Comparison of ENCODE assay signal across 9 cellular contexts in genomic region chr10:91088300-91089140, GRCh38.
A peak's percentile ranks its signal among the peaks of the same experiment; 100 is the strongest.
DNase-seq lines count a peak whose midpoint lies in the region; ATAC-seq, FAIRE-seq and TF ChIP-seq lines count a peak whose summit lies in the region.
"Had no signal": no experiment of that assay in that cellular context is flagged by ENCODE, and none has a peak within 500 bp of the region (broad histone marks: within the 10 kb centered on the region; RNA-seq: fewer than 3 reads in every experiment).

No MANE protein-coding gene starts in this region.

- no peaks in the 10 kb centered on the region for H3K36me3 ChIP-seq in Panc1 (ENCODE audit: control insufficient read depth, insufficient read depth, low read length)

- H3K9me3 Mint-ChIP-seq in stimulated activated memory B cell treated with anti-CD40 and anti-IgM and Interleukin-4, amounts not matched to agents 10 μg/mL and 1 μg/mL and 100 μg/mL, for 72 hours, result no peaks in the 10 kb centered on the region

- no peak overlapping the region for H3K4me3 Mint-ChIP-seq in stimulated activated memory B cell treated with anti-CD40 and anti-IgM and Interleukin-4, amounts not matched to agents 10 μg/mL and 1 μg/mL and 100 μg/mL, for 72 hours
- H3K4me3 Mint-ChIP-seq: brain had no signal

- POLR2A ChIA-PET in Panc1 (lab: Charles Lee), result no interaction called here

- no peak overlapping the region for H3K4me3 ChIP-seq in Panc1 (ENCODE audit: low read depth in 2 of 2, low read length in 2 of 2)

- ATAC-seq in Panc1 (peak; percentile 72), HG02885 (IDR thresholded peaks at IDR 0.05; ENCODE audit: poor library complexity, unreplicated experiment) (no peak)
- ATAC-seq in stimulated activated memory B cell treated with anti-CD40 and anti-IgM and Interleukin-4, amounts not matched to agents 10 μg/mL and 1 μg/mL and 100 μg/mL, for 72 hours, result peak; percentile 64

- peak; percentile 36 for TF ChIP-seq CTCF in Panc1 (IDR thresholded peaks at IDR 0.05)
- no peak for TF ChIP-seq CTCF in D721Med (IDR thresholded peaks at IDR 0.05; ENCODE audit: insufficient read depth, missing control alignments)

- H3K36me3 Mint-ChIP-seq in stimulated activated memory B cell treated with anti-CD40 and anti-IgM and Interleukin-4, amounts not matched to agents 10 μg/mL and 1 μg/mL and 100 μg/mL, for 72 hours, result peaks cover 6% of the 10 kb centered on the region
- H3K36me3 Mint-ChIP-seq: brain had no signal

- peaks cover 3% of the 10 kb centered on the region; the same call in 1 of the 2 replicates for H3K27me3 ChIP-seq in Panc1 (ENCODE audit: control insufficient read depth, insufficient read depth, low read length)

- FAIRE-seq in D721Med (lab: Jason Lieb, UNC), result no peak

- no peak overlapping the region for H3K27ac Mint-ChIP-seq in stimulated activated memory B cell treated with anti-CD40 and anti-IgM and Interleukin-4, amounts not matched to agents 10 μg/mL and 1 μg/mL and 100 μg/mL, for 72 hours

- CTCF ChIA-PET in Panc1 (lab: Charles Lee), result interaction anchor here (0.6 to 0.7 kb wide), 2 partner anchors 139 to 162 kb away, joined by 3 to 6 read pairs; no protein-coding TSS in a partner anchor

- DNase-seq in NCI-H2107 treated with DMSO at 0.1 percent for 48 hours (lab: John Stamatoyannopoulos, UW; ENCODE audit: unreplicated experiment) (peak; percentile 15), NCI-H2107 (lab: John Stamatoyannopoulos, UW) (no peak), Panc1 (ENCODE audit: low read depth, low spot score) (no peak), fibroblast of the conjunctiva (ENCODE audit: low read depth) (peak; percentile 4), D721Med (ENCODE audit: insufficient read length, low spot score) (no peak), A172 (ENCODE audit: low spot score) (no peak)

- no peaks in the 10 kb centered on the region for H3K4me1 ChIP-seq in Panc1 (ENCODE audit: control insufficient read depth, insufficient read depth, low read length)

- intact Hi-C loops in Panc1 (cut with micrococcal nuclease; ENCODE audit: unreplicated experiment), result loop anchor here (5.0 kb wide), 1 partner anchor 164 kb away; no protein-coding TSS in a partner anchor

- no peak overlapping the region for H3K27ac ChIP-seq in Panc1 (ENCODE audit: low read length)

- in situ Hi-C loops in Panc1 (cut with HindIII; ENCODE audit: low pct_unique_long_range_greater_than_20kb, low sequenced_read_pairs), result no loop called here

- H3K9me3 ChIP-seq in Panc1 (ENCODE audit: control insufficient read depth, insufficient read depth, low read depth, low read length), result no peaks in the 10 kb centered on the region

- H3K4me1 Mint-ChIP-seq in stimulated activated memory B cell treated with anti-CD40 and anti-IgM and Interleukin-4, amounts not matched to agents 10 μg/mL and 1 μg/mL and 100 μg/mL, for 72 hours, result peaks cover 10% of the 10 kb centered on the region

- no TSS peak for BruUV-seq in Panc1 (replicated peaks; lab: Mats Ljungman, UMichigan)

- H3K27me3 Mint-ChIP-seq in stimulated activated memory B cell treated with anti-CD40 and anti-IgM and Interleukin-4, amounts not matched to agents 10 μg/mL and 1 μg/mL and 100 μg/mL, for 72 hours, result no peaks in the 10 kb centered on the region
- H3K27me3 Mint-ChIP-seq: brain had no signal

Comparison
In these comparisons a context has a peak if more than half of its experiments do, and no peak if none do; other contexts are left out.
1. DNase-seq: peak in NCI-H2107 treated with DMSO at 0.1 percent for 48 hours (single experiment) and fibroblast of the conjunctiva (single experiment); none in NCI-H2107 (single experiment), Panc1 (single experiment), D721Med (single experiment) and A172 (single experiment).